In the genomic region with DNA sequence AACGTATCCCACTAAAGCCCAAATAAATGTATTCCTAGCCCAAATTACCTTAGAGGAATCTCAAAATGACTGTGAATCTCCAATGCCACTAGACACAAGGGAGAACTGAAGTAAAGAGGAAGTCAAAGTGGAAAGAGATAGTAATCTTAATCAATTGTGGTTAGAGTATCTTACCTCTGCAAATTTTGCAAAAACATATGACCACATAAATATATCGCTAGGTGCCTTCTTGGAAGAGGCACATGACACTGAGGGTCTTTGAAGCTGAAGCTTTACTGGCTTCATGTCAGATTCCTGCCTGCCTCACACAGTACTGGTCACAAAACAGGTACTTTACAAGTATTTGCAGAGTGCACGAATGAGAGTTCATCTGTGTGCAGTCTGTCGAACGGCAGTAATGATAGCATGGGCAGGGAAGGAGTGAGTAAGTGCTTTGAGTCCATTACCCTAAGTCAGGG, we compare ENCODE assay signal across 8 cellular contexts.
A peak's percentile ranks its signal among the peaks of the same experiment; 100 is the strongest.
DNase-seq lines count a peak whose midpoint lies in the region; ATAC-seq and TF ChIP-seq lines count a peak whose summit lies in the region.

No MANE protein-coding gene starts in this region.

- no peak for TF ChIP-seq CTCF in type B pancreatic cell (conservative IDR thresholded peaks at IDR 0.05)

- DNase-seq in activated naive CD4-positive, alpha-beta T cell treated with anti-CD3 and anti-CD28 coated beads for 36 hours, result peak; percentile 44
- DNase-seq in activated naive CD4-positive, alpha-beta T cell treated with anti-CD3 and anti-CD28 coated beads, Interleukin-2, amount 50 U/mL, for 16 hours, result no peak
- DNase-seq in KG1 (lab: John Stamatoyannopoulos, UW), result peak; percentile 71
- DNase-seq in activated T-cell treated with anti-CD3 and anti-CD28 coated beads, Interleukin-2, amount 50 U/mL, for 4 hours, result no peak
- DNase-seq in mucosa of gallbladder (ENCODE audit: low spot score), result no peak
- DNase-seq in type B pancreatic cell (ENCODE audit: extremely low spot score, unreplicated experiment), result no peak
- DNase-seq in hepatic stellate cell (ENCODE audit: low spot score), result no peak

- H3K4me3 Mint-ChIP-seq in activated naive CD4-positive, alpha-beta T cell treated with anti-CD3 and anti-CD28 coated beads for 36 hours, result no peak overlapping the region
- peak overlapping the region; percentile 9 for H3K4me3 Mint-ChIP-seq in activated T-cell treated with anti-CD3 and anti-CD28 coated beads, Interleukin-2, amount 50 U/mL, for 4 hours
- H3K4me3 Mint-ChIP-seq in stimulated activated naive CD8-positive, alpha-beta T cell treated with anti-CD3 and anti-CD28 coated beads, Interleukin-15, Interleukin-2, amounts not matched to agents 100 ng/mL and 50 ng/mL, for 24 hours, result peak overlapping the region; percentile 68
- H3K4me3 Mint-ChIP-seq in type B pancreatic cell, result no peak overlapping the region

- no peak overlapping the region for H3K27ac Mint-ChIP-seq in activated naive CD4-positive, alpha-beta T cell treated with anti-CD3 and anti-CD28 coated beads for 36 hours
- H3K27ac Mint-ChIP-seq in stimulated activated naive CD8-positive, alpha-beta T cell treated with anti-CD3 and anti-CD28 coated beads, Interleukin-15, Interleukin-2, amounts not matched to agents 100 ng/mL and 50 ng/mL, for 24 hours, result peak overlapping the region; percentile 78
- no peak overlapping the region for H3K27ac Mint-ChIP-seq in type B pancreatic cell

- intact Hi-C loops in activated naive CD4-positive, alpha-beta T cell treated with anti-CD3 and anti-CD28 coated beads for 36 hours (cut with micrococcal nuclease), result loop anchor here (1.0 to 5.0 kb wide), 5 partner anchors 12 to 168 kb away; no protein-coding TSS in a partner anchor

- no peaks in the 10 kb centered on the region for H3K27me3 Mint-ChIP-seq in activated naive CD4-positive, alpha-beta T cell treated with anti-CD3 and anti-CD28 coated beads for 36 hours (ENCODE audit: low read depth)
- no peaks in the 10 kb centered on the region for H3K27me3 Mint-ChIP-seq in activated T-cell treated with anti-CD3 and anti-CD28 coated beads, Interleukin-2, amount 50 U/mL, for 4 hours (ENCODE audit: low read depth)
- H3K27me3 Mint-ChIP-seq in stimulated activated naive CD8-positive, alpha-beta T cell treated with anti-CD3 and anti-CD28 coated beads, Interleukin-15, Interleukin-2, amounts not matched to agents 100 ng/mL and 50 ng/mL, for 24 hours, result no peaks in the 10 kb centered on the region
- no peaks in the 10 kb centered on the region for H3K27me3 Mint-ChIP-seq in type B pancreatic cell

- peak; percentile 81 to 82 for ATAC-seq in activated T-cell treated with anti-CD3 and anti-CD28 coated beads, Interleukin-2, amount 50 U/mL, for 4 hours

- peaks cover 43% of the 10 kb centered on the region for H3K4me1 Mint-ChIP-seq in activated naive CD4-positive, alpha-beta T cell treated with anti-CD3 and anti-CD28 coated beads for 36 hours (ENCODE audit: low read depth)
- H3K4me1 Mint-ChIP-seq in activated T-cell treated with anti-CD3 and anti-CD28 coated beads, Interleukin-2, amount 50 U/mL, for 4 hours (ENCODE audit: low read depth), result peaks cover 52% of the 10 kb centered on the region
- H3K4me1 Mint-ChIP-seq in stimulated activated naive CD8-positive, alpha-beta T cell treated with anti-CD3 and anti-CD28 coated beads, Interleukin-15, Interleukin-2, amounts not matched to agents 100 ng/mL and 50 ng/mL, for 24 hours (ENCODE audit: low read depth), result peaks cover 54% of the 10 kb centered on the region
- H3K4me1 Mint-ChIP-seq in type B pancreatic cell (ENCODE audit: unreplicated experiment), result no peaks in the 10 kb centered on the region

- peaks cover 10% of the 10 kb centered on the region for H3K9me3 Mint-ChIP-seq in activated naive CD4-positive, alpha-beta T cell treated with anti-CD3 and anti-CD28 coated beads for 36 hours
- peaks cover 15% of the 10 kb centered on the region for H3K9me3 Mint-ChIP-seq in activated T-cell treated with anti-CD3 and anti-CD28 coated beads, Interleukin-2, amount 50 U/mL, for 4 hours
- peaks cover 10% of the 10 kb centered on the region for H3K9me3 Mint-ChIP-seq in stimulated activated naive CD8-positive, alpha-beta T cell treated with anti-CD3 and anti-CD28 coated beads, Interleukin-15, Interleukin-2, amounts not matched to agents 100 ng/mL and 50 ng/mL, for 24 hours
- peaks cover 13% of the 10 kb centered on the region for H3K9me3 Mint-ChIP-seq in type B pancreatic cell

- no peaks in the 10 kb centered on the region for H3K36me3 Mint-ChIP-seq in activated naive CD4-positive, alpha-beta T cell treated with anti-CD3 and anti-CD28 coated beads for 36 hours (ENCODE audit: low read depth)
- peaks cover 5% of the 10 kb centered on the region for H3K36me3 Mint-ChIP-seq in activated T-cell treated with anti-CD3 and anti-CD28 coated beads, Interleukin-2, amount 50 U/mL, for 4 hours (ENCODE audit: insufficient read depth)
- peaks cover 4% of the 10 kb centered on the region for H3K36me3 Mint-ChIP-seq in stimulated activated naive CD8-positive, alpha-beta T cell treated with anti-CD3 and anti-CD28 coated beads, Interleukin-15, Interleukin-2, amounts not matched to agents 100 ng/mL and 50 ng/mL, for 24 hours (ENCODE audit: low read depth)
- no peaks in the 10 kb centered on the region for H3K36me3 Mint-ChIP-seq in type B pancreatic cell

- CTCF ChIA-PET in activated naive CD4-positive, alpha-beta T cell treated with anti-CD3 and anti-CD28 coated beads for 36 hours (lab: Charles Lee), result interaction anchor here (0.6 to 1.9 kb wide), 5 partner anchors 10 to 199 kb away, joined by 3 to 7 read pairs (median 5); no protein-coding TSS in a partner anchor

Comparison
In these comparisons a context has a peak if more than half of its experiments do, and no peak if none do; other contexts are left out.
1. DNase-seq: peak in activated naive CD4-positive, alpha-beta T cell treated with anti-CD3 and anti-CD28 coated beads for 36 hours (single experiment) and KG1 (single experiment); none in activated naive CD4-positive, alpha-beta T cell treated with anti-CD3 and anti-CD28 coated beads, Interleukin-2, amount 50 U/mL, for 16 hours (single experiment), activated T-cell treated with anti-CD3 and anti-CD28 coated beads, Interleukin-2, amount 50 U/mL, for 4 hours (single experiment), mucosa of gallbladder (single experiment), type B pancreatic cell (single experiment) and hepatic stellate cell (single experiment).
2. H3K4me3 Mint-ChIP-seq: peak in activated T-cell treated with anti-CD3 and anti-CD28 coated beads, Interleukin-2, amount 50 U/mL, for 4 hours (single experiment) and stimulated activated naive CD8-positive, alpha-beta T cell treated with anti-CD3 and anti-CD28 coated beads, Interleukin-15, Interleukin-2, amounts not matched to agents 100 ng/mL and 50 ng/mL, for 24 hours (single experiment); none in activated naive CD4-positive, alpha-beta T cell treated with anti-CD3 and anti-CD28 coated beads for 36 hours (single experiment) and type B pancreatic cell (single experiment).